10 cellular contexts compared by ENCODE assay signal in the genomic region with DNA sequence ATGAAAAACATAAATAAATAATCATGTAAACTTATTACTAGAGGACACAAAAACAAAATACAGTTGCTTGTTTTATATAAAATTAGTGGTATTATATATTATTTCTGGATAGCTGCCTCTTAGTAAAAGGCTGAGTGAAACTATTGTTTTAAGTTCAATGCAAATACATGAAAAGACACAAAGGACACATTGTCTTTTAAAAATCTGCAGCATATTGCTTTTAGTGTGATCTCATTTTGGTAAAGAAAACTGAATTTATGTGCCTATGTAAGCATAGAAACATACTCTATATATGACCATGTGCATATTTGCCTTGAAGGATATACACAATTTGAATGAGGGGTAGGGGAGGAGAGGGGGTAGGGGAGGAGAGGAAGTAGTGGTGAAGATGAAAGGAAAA. TPM values are rescaled to one million over a fixed set of nuclear protein-coding genes. Genes with fewer than 3 reads are reported as not detected.
"Had no signal": no experiment of that assay in that cellular context is flagged by ENCODE, and none has a peak within 500 bp of the region (broad histone marks: within the 10 kb centered on the region; RNA-seq: fewer than 3 reads in every experiment).

No MANE protein-coding gene starts in this region.

- DNase-seq: GM23248, GOT3, H7, HFFc6, IMR-90, KG1 had no signal

- FAIRE-seq: K562 had no signal

- H3K9me3 ChIP-seq: HAP-1 had no signal

- H3K36me3 ChIP-seq: HAP-1 had no signal

- H3K27ac ChIP-seq: GM23248, HL-60 had no signal

- ATAC-seq: HCT116, K562 had no signal

- H3K4me1 ChIP-seq: HAP-1 had no signal

- H3K9ac ChIP-seq: GM23248 had no signal

- H3K4me3 ChIP-seq: GM23248, HAP-1, K562 had no signal

RNA-seq across cellular contexts. Expression of a gene that starts 5.9 kb away (rescaled TPM):
- total RNA-seq: H7 had no signal
